In the genomic region with DNA sequence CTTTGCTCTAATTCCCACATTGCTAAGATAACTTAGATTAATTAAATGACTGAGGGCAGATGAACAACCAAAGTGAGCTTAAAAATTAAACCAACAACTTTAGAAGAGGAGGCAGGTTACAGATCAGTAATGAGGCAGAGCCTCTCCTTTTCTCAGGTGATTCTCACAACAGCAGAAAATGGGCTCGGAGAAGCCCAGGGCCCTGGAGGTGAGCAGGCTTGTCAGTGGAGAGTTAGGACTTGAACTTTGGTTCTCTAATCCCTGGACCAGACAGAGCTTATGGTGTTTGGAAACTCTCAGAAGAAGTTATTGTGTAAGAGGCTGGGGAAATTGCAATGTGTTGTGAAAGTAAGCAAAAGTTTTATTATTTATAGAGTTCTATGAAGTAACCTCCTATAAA, we compare ENCODE assay signal across 1 cellular context.
TF ChIP-seq lines count a peak whose summit lies in the region.

No MANE protein-coding gene starts in this region.

TF ChIP-seq in IMR-90, 13 proteins besides CTCF, POLR2A, EP300 and RAD21:
- TF ChIP-seq, protein P1, sequence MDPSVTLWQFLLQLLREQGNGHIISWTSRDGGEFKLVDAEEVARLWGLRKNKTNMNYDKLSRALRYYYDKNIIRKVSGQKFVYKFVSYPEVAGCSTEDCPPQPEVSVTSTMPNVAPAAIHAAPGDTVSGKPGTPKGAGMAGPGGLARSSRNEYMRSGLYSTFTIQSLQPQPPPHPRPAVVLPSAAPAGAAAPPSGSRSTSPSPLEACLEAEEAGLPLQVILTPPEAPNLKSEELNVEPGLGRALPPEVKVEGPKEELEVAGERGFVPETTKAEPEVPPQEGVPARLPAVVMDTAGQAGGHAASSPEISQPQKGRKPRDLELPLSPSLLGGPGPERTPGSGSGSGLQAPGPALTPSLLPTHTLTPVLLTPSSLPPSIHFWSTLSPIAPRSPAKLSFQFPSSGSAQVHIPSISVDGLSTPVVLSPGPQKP (IDR thresholded peaks at IDR 0.05; ENCODE audit: borderline replicate concordance, low read depth, low read length) = no peak
- TF ChIP-seq CEBPB (IDR thresholded peaks at IDR 0.05; ENCODE audit: low read depth, low read length) = peak; percentile 96
